In the genomic region with DNA sequence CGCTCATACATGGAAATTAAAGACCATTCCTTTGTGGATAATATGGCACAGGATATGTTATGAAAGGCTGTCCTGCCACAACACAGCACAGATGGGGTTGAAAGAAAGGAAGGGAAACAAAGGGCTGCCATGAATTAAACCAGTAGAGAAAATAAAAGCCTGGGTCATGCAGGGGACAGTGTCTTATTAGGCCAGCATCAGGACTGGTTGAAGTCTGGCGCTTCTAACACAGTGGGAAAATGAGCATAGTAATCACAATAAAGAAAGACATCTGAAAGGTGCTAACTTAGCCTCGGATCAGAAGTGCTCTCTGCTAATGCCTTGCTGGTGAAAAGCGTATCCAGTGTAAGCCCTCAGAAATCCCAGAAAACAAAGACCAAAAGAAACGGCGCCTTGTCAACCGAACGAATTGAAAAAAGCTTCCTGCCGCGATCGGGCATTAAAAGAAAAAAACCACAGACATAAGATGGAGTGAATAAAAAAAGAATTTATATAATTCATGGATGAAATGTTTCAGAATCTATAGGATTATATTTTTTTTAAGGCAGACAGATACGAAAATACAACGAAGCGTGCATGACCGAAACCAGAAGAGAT, we compare ENCODE assay signal across 9 cellular contexts. TPM values are rescaled to one million over a fixed set of nuclear protein-coding genes. Genes with fewer than 3 reads are reported as not detected.
DNase-seq lines count a peak whose midpoint lies in the region; ATAC-seq and TF ChIP-seq lines count a peak whose summit lies in the region.
"Had no signal": no experiment of that assay in that cellular context is flagged by ENCODE, and none has a peak within 500 bp of the region (broad histone marks: within the 10 kb centered on the region; RNA-seq: fewer than 3 reads in every experiment).

No MANE protein-coding gene starts in this region.

- no peaks in the 10 kb centered on the region for H3K9me3 Mint-ChIP-seq in activated CD4-positive, alpha-beta T cell treated with anti-CD3 and anti-CD28 coated beads for 36 hours (ENCODE audit: low read depth)
- peaks cover 4 to 12% of the 10 kb centered on the region in 2 donors for H3K9me3 Mint-ChIP-seq in effector memory CD8-positive, alpha-beta T cell

- H3K27me3 Mint-ChIP-seq in activated CD4-positive, alpha-beta T cell treated with anti-CD3 and anti-CD28 coated beads for 36 hours, result peaks cover 8% of the 10 kb centered on the region
- no peaks in the 10 kb centered on the region for H3K27me3 Mint-ChIP-seq in effector memory CD8-positive, alpha-beta T cell

- peaks cover 0 to 12% (median 3%) of the 10 kb centered on the region in 3 donors for H3K4me1 ChIP-seq in skeletal muscle tissue (ENCODE audit: control insufficient read depth in 3 of 3, insufficient read depth in 3 of 3, low read length in 3 of 3)

- H3K27me3 ChIP-seq in skeletal muscle tissue (ENCODE audit: control insufficient read depth in 3 of 3, insufficient read depth in 3 of 3, low read length in 3 of 3), result peaks cover 0 to 11% (median 6%) of the 10 kb centered on the region in 3 donors

- H3K27ac Mint-ChIP-seq in activated CD4-positive, alpha-beta T cell treated with anti-CD3 and anti-CD28 coated beads for 36 hours, result peak overlapping the region; percentile 38
- peak overlapping the region in 1 of 2 donors; percentile 69 for H3K27ac Mint-ChIP-seq in effector memory CD8-positive, alpha-beta T cell

- DNase-seq in activated CD4-positive, alpha-beta T cell treated with anti-CD3 and anti-CD28 coated beads for 36 hours, result no peak
- no peak for DNase-seq in activated CD4-positive, alpha-beta T cell treated with anti-CD3 and anti-CD28 coated beads for 4 hours
- DNase-seq in NCI-H748 treated with DMSO at 0.1 percent for 48 hours (lab: John Stamatoyannopoulos, UW) (peak; percentile 76), RWPE1 (ENCODE audit: low spot score) (no peak), NCI-H1105 (lab: John Stamatoyannopoulos, UW) (no peak)
- DNase-seq in effector memory CD8-positive, alpha-beta T cell, result no peak

- no peaks in the 10 kb centered on the region for H3K4me1 Mint-ChIP-seq in activated CD4-positive, alpha-beta T cell treated with anti-CD3 and anti-CD28 coated beads for 36 hours
- no peaks in the 10 kb centered on the region for H3K4me1 Mint-ChIP-seq in effector memory CD8-positive, alpha-beta T cell (ENCODE audit: low read depth in 2 of 2)

- H3K36me3 Mint-ChIP-seq in activated CD4-positive, alpha-beta T cell treated with anti-CD3 and anti-CD28 coated beads for 36 hours (ENCODE audit: low read depth), result no peaks in the 10 kb centered on the region
- peaks cover 10% of the 10 kb centered on the region for H3K36me3 Mint-ChIP-seq in effector memory CD8-positive, alpha-beta T cell (ENCODE audit: insufficient read depth)

- intact Hi-C loops in activated CD4-positive, alpha-beta T cell treated with anti-CD3 and anti-CD28 coated beads for 36 hours (cut with DNase I, micrococcal nuclease), result loop anchor here in 1 of 2 experiments (5.0 kb wide), 1 partner anchor 47 kb away; no protein-coding TSS in a partner anchor

- H3K27ac ChIP-seq in skeletal muscle tissue (ENCODE audit: low read depth, low read length) (peak overlapping the region; percentile 83), RWPE1 (no peak overlapping the region)

- TF ChIP-seq CTCF in RWPE1 (conservative IDR thresholded peaks at IDR 0.05; ENCODE audit: low read depth), result no peak

- POLR2A ChIA-PET in activated CD4-positive, alpha-beta T cell treated with anti-CD3 and anti-CD28 coated beads for 36 hours (lab: Charles Lee), result no interaction called here
- POLR2A ChIA-PET in RWPE1 (lab: Yijun Ruan, JAX; ENCODE audit: low non-redundant PET), result no interaction called here

- H3K4me3 Mint-ChIP-seq in activated CD4-positive, alpha-beta T cell treated with anti-CD3 and anti-CD28 coated beads for 36 hours, result peak overlapping the region; percentile 68
- H3K4me3 Mint-ChIP-seq in effector memory CD8-positive, alpha-beta T cell, result peak overlapping the region; percentile 74 to 89

- CTCF ChIA-PET in activated CD4-positive, alpha-beta T cell treated with anti-CD3 and anti-CD28 coated beads for 36 hours (lab: Charles Lee), result no interaction called here
- CTCF ChIA-PET in RWPE1 (lab: Yijun Ruan, JAX), result no interaction called here

- peak overlapping the region; percentile 70 to 77 (median 71) for H3K4me3 ChIP-seq in skeletal muscle tissue (ENCODE audit: low read length in 3 of 3)

- H3K36me3 ChIP-seq in skeletal muscle tissue (ENCODE audit: control insufficient read depth in 3 of 3, insufficient read depth in 3 of 3, low read length in 3 of 3), result no peaks in the 10 kb centered on the region

- H3K9me3 ChIP-seq in skeletal muscle tissue (ENCODE audit: control insufficient read depth in 3 of 3, low read length in 3 of 3), result no peaks in the 10 kb centered on the region

- H3K9ac ChIP-seq in skeletal muscle tissue (ENCODE audit: low read depth in 1 of 3, low read length in 3 of 3), result peak overlapping the region; percentile 57 to 88 (median 85)

- no peak for ATAC-seq in activated CD4-positive, alpha-beta T cell treated with anti-CD3 and anti-CD28 coated beads for 36 hours
- no peak for ATAC-seq in effector memory CD8-positive, alpha-beta T cell (replicated peaks)
- no peak for ATAC-seq in HG02588 (IDR thresholded peaks at IDR 0.05; ENCODE audit: unreplicated experiment)

RNA-seq across cellular contexts. Expression of gene MKRN3, which starts 0.6 kb away (rescaled TPM):
- total RNA-seq in activated CD4-positive, alpha-beta T cell treated with anti-CD3 and anti-CD28 coated beads for 36 hours, result 1 to 10 TPM; 1.4 to 2.2 TPM
- total RNA-seq in skeletal muscle tissue, result 1.6 TPM
- total RNA-seq: osteocyte had no signal
